Comparison of ENCODE assay signal across 2 cellular contexts in genomic region chr6:112252571-112253504, GRCh38.
TF ChIP-seq lines count a peak whose summit lies in the region.

No MANE protein-coding gene starts in this region.

TF ChIP-seq in A549, 52 proteins besides CTCF, POLR2A, EP300 and RAD21 (continued from another document):
- no peak for TF ChIP-seq CBX8 (IDR thresholded peaks at IDR 0.05)
- no peak for TF ChIP-seq EHMT2 (IDR thresholded peaks at IDR 0.05; ENCODE audit: low read depth)

TF ChIP-seq in HCT116, 20 proteins besides CTCF, POLR2A, EP300 and RAD21 (continued from another document):
- TF ChIP-seq, protein P1, sequence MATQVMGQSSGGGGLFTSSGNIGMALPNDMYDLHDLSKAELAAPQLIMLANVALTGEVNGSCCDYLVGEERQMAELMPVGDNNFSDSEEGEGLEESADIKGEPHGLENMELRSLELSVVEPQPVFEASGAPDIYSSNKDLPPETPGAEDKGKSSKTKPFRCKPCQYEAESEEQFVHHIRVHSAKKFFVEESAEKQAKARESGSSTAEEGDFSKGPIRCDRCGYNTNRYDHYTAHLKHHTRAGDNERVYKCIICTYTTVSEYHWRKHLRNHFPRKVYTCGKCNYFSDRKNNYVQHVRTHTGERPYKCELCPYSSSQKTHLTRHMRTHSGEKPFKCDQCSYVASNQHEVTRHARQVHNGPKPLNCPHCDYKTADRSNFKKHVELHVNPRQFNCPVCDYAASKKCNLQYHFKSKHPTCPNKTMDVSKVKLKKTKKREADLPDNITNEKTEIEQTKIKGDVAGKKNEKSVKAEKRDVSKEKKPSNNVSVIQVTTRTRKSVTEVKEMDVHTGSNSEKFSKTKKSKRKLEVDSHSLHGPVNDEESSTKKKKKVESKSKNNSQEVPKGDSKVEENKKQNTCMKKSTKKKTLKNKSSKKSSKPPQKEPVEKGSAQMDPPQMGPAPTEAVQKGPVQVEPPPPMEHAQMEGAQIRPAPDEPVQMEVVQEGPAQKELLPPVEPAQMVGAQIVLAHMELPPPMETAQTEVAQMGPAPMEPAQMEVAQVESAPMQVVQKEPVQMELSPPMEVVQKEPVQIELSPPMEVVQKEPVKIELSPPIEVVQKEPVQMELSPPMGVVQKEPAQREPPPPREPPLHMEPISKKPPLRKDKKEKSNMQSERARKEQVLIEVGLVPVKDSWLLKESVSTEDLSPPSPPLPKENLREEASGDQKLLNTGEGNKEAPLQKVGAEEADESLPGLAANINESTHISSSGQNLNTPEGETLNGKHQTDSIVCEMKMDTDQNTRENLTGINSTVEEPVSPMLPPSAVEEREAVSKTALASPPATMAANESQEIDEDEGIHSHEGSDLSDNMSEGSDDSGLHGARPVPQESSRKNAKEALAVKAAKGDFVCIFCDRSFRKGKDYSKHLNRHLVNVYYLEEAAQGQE (IDR thresholded peaks at IDR 0.05; ENCODE audit: low read depth) = no peak
- no peak for TF ChIP-seq JUND (IDR thresholded peaks at IDR 0.05)
- no peak for TF ChIP-seq ZNF274 (IDR thresholded peaks at IDR 0.05; ENCODE audit: low read depth, low read length)
- no peak for TF ChIP-seq EZH2 (IDR thresholded peaks at IDR 0.05)
- no peak for TF ChIP-seq ATF3 (IDR thresholded peaks at IDR 0.05)
- no peak for TF ChIP-seq CBX3 (IDR thresholded peaks at IDR 0.05; ENCODE audit: low read depth)
- no peak for TF ChIP-seq TCF7L2 (IDR thresholded peaks at IDR 0.05; ENCODE audit: borderline replicate concordance, extremely low read depth, insufficient read depth, insufficient read length)
- TF ChIP-seq CEBPB (IDR thresholded peaks at IDR 0.05; ENCODE audit: low read depth) = no peak
